Comparison of ENCODE assay signal across 8 cellular contexts in the genomic region with DNA sequence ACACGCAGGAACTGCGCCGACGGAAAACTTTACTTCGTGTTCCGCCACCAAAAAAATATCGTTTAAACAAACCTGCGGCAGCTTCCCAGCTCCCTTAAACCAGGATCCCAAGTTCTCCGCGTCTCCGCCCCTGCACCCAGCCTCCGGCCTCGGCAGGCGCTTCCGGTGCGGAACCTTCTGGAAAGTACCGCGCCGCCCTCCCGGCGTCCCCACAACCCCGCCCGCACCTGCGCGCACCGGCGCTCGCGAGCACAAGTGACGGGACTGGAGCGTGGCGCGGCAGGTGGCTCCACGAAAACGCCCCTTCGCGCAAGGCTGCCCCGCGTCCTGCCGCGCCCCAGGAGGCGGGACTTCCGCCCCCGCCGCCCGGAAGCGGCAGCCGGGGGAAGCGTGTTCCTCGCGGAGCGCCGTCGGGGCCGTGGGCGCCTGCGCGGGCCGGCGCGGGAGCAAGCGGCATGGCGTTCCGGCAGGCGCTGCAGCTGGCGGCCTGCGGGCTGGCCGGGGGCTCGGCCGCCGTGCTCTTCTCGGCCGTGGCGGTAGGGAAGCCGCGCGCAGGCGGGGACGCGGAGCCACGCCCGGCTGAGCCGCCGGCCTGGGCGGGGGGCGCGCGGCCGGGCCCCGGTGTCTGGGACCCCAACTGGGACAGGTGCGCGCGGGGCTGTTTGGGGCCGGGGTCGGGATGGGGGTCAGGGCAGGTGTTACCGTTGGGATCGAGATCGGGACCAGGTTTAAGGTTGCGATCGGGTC. TPM values are rescaled to one million over a fixed set of nuclear protein-coding genes. Genes with fewer than 3 reads are reported as not detected.
A peak's percentile ranks its signal among the peaks of the same experiment; 100 is the strongest.
DNase-seq lines count a peak whose midpoint lies in the region; ATAC-seq and TF ChIP-seq lines count a peak whose summit lies in the region.

A gene (plus strand): TSS at position 421 of the 747 bp plus-strand sequence. CDS start 35 bp downstream, at position 456.

- H3K9me3 Mint-ChIP-seq in Caco-2 (ENCODE audit: unreplicated experiment): no peaks in the 10 kb centered on the region

- H3K27me3 ChIP-seq in Caco-2 (replicated peaks; ENCODE audit: control insufficient read depth, insufficient read depth, low read length) (no peaks in the 10 kb centered on the region), endocrine pancreas (ENCODE audit: control insufficient read depth, insufficient read depth, low read length) (no peaks in the 10 kb centered on the region)

- H3K4me3 Mint-ChIP-seq in Caco-2 (ENCODE audit: unreplicated experiment): peak within 1 kb of the TSS; percentile 99

- H3K36me3 ChIP-seq in Caco-2 (ENCODE audit: control insufficient read depth, insufficient read depth, low read length) (no peaks in the 10 kb centered on the region; the same call in 1 of the 2 replicates), endocrine pancreas (ENCODE audit: control insufficient read depth, insufficient read depth, low read length) (no peaks in the 10 kb centered on the region)

- ATAC-seq in GM21367 (IDR thresholded peaks at IDR 0.05; ENCODE audit: unreplicated experiment): peak; percentile 83

- H3K9ac ChIP-seq in endocrine pancreas (ENCODE audit: control insufficient read depth, insufficient read depth, low read length): peak within 1 kb of the TSS; percentile 98

- H3K4me1 Mint-ChIP-seq in Caco-2 (ENCODE audit: low read depth, unreplicated experiment): no peaks in the 10 kb centered on the region

- H3K27ac Mint-ChIP-seq in Caco-2 (ENCODE audit: unreplicated experiment): peak within 1 kb of the TSS; percentile 95

- intact Hi-C loops in Caco-2 (cut with micrococcal nuclease; ENCODE audit: unreplicated experiment): loop anchor here (2.0 kb wide), 1 partner anchor 24 kb away; a partner anchor contains a TSS

- H3K9me3 ChIP-seq in Caco-2 (no peaks in the 10 kb centered on the region), endocrine pancreas (ENCODE audit: control insufficient read depth, low read length) (no peaks in the 10 kb centered on the region)

- CTCF ChIA-PET in Caco-2 (lab: Charles Lee): no interaction called here

- H3K36me3 Mint-ChIP-seq in Caco-2 (ENCODE audit: insufficient read depth, unreplicated experiment): peaks cover 51% of the 10 kb centered on the region

- no TSS peak for BruUV-seq in Caco-2 (replicated peaks; lab: Mats Ljungman, UMichigan)

- no peak for TF ChIP-seq CTCF in Caco-2 (IDR thresholded peaks at IDR 0.05; ENCODE audit: insufficient read depth in 1 of 2, low read depth in 1 of 2, low read length in 1 of 2, severe bottlenecking in 1 of 2, unreplicated experiment in 1 of 2)

- peak within 1 kb of the TSS; percentile 91 for H3K4me3 ChIP-seq in Caco-2 (ENCODE audit: low read depth, low read length)
- peak within 1 kb of the TSS; percentile 34 for H3K4me3 ChIP-seq in endocrine pancreas (ENCODE audit: control insufficient read depth, insufficient read depth, low read length)

- no peaks in the 10 kb centered on the region for H3K4me1 ChIP-seq in Caco-2
- peaks cover 5% of the 10 kb centered on the region for H3K4me1 ChIP-seq in endocrine pancreas (ENCODE audit: control insufficient read depth, insufficient read depth, low read length)

- no peaks in the 10 kb centered on the region for H3K27me3 Mint-ChIP-seq in Caco-2 (ENCODE audit: insufficient read depth, unreplicated experiment)

- DNase-seq in Caco-2 (peak; percentile 92), HT-29 (ENCODE audit: low spot score) (peak; percentile 90), NOMO-1 (lab: John Stamatoyannopoulos, UW; ENCODE audit: unreplicated experiment in 2 of 2) (peak; percentile 75 to 93), mesenteric fat pad (ENCODE audit: low spot score) (peak; percentile 93)
- peak; percentile 77 to 83 for DNase-seq in activated CD8-positive, alpha-beta memory T cell treated with anti-CD3 and anti-CD28 coated beads for 4 hours (ENCODE audit: low read depth in 2 of 2)
- DNase-seq in stimulated activated CD8-positive, alpha-beta memory T cell treated with anti-CD3 and anti-CD28 coated beads, Interleukin-15, amount 100 ng/mL, for 1 hour (ENCODE audit: low read depth): peak; percentile 74

- POLR2A ChIA-PET in Caco-2 (lab: Charles Lee): no interaction called here

RNA-seq across cellular contexts. Expression of the gene that starts here (rescaled TPM):
- 78.1 and 87.8 TPM in 2 replicates for total RNA-seq in Caco-2 (2022)
- 183 and 191 TPM in 2 replicates for total RNA-seq in HT-29 (2014; rRNA removed; shearing (Covaris generic))
- 33.4 TPM for total RNA-seq in mesenteric fat pad

Comparison
In these comparisons a context has a peak if more than half of its experiments do, and no peak if none do; other contexts are left out.
1. Peak in every context shown above with its lines: DNase-seq, ATAC-seq and H3K4me3 ChIP-seq.